ENCODE assay signal across 21 cellular contexts in the genomic region with DNA sequence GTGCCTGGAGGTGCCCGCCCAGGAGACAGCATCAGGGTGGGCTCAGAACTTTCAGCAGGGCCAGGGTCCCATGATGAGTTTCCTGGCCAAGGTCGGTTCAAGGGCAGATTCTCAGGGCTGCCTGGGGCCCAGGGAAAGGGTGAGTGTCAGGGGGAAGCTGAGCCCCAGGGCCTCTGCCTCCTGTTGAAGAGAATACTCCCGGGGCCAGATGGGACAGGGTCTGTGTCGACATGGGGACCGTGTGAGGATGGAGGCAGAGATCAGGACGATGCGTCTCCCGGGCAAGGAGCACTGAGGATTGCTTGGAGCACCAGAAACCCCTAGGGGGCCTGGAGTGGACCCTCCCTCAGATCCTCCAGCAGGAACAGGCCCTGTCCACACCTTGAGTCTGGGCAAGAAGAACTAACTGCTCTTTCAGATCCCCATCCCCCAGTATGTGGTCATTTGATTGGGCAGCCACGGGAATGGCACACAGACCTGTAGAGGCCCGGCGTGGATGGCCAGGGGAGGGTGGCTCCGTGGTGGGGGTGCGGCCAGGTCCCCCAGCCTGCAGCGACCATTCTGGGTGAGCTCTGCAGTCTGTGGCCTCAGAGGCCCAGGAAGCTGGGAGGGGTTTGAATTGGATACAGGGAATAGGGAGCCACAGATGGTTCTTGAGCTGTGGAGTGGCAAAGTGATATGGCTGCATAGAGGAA.
"Had no signal": no experiment of that assay in that cellular context is flagged by ENCODE, and none has a peak within 500 bp of the region (broad histone marks: within the 10 kb centered on the region; RNA-seq: fewer than 3 reads in every experiment).

No MANE protein-coding gene starts in this region.

- H3K27ac Mint-ChIP-seq: activated naive CD4-positive, alpha-beta T cell treated with anti-CD3 and anti-CD28 coated beads for 36 hours; activated naive CD8-positive, alpha-beta T cell treated with anti-CD3 and anti-CD28 coated beads, Interleukin-2, amount 50 U/mL, for 24 hours; activated T-helper 1 cell treated with anti-CD3 and anti-CD28 coated beads, Interleukin-12 subunit alpha, Interleukin-12 subunit beta, Interleukin-2, Interleukin-4 antibody, amounts not matched to agents 30 ng/mL and 10 ng/mL and 1 ng/mL, durations not matched to agents 14 hours and 24 hours and 36 hours; immature natural killer cell; naive B cell; stimulated activated naive CD8-positive, alpha-beta T cell treated with anti-CD3 and anti-CD28 coated beads, Interleukin-15, Interleukin-2, amounts not matched to agents 100 ng/mL and 50 ng/mL, for 24 hours; T-cell had no signal

- H3K4me1 ChIP-seq: heart left ventricle, lower lobe of right lung, right atrium auricular region, upper lobe of right lung had no signal

- H3K4me3 Mint-ChIP-seq: activated naive CD4-positive, alpha-beta T cell treated with anti-CD3 and anti-CD28 coated beads for 36 hours; activated naive CD8-positive, alpha-beta T cell treated with anti-CD3 and anti-CD28 coated beads, Interleukin-2, amount 50 U/mL, for 24 hours; activated T-helper 1 cell treated with anti-CD3 and anti-CD28 coated beads, Interleukin-12 subunit alpha, Interleukin-12 subunit beta, Interleukin-2, Interleukin-4 antibody, amounts not matched to agents 30 ng/mL and 10 ng/mL and 1 ng/mL, durations not matched to agents 14 hours and 24 hours and 36 hours; immature natural killer cell; naive B cell; stimulated activated naive CD8-positive, alpha-beta T cell treated with anti-CD3 and anti-CD28 coated beads, Interleukin-15, Interleukin-2, amounts not matched to agents 100 ng/mL and 50 ng/mL, for 24 hours; T-cell had no signal

- H3K27me3 Mint-ChIP-seq: activated naive CD8-positive, alpha-beta T cell treated with anti-CD3 and anti-CD28 coated beads, Interleukin-2, amount 50 U/mL, for 24 hours; naive B cell; stimulated activated naive CD8-positive, alpha-beta T cell treated with anti-CD3 and anti-CD28 coated beads, Interleukin-15, Interleukin-2, amounts not matched to agents 100 ng/mL and 50 ng/mL, for 24 hours had no signal

- FAIRE-seq: frontal cortex, small intestine had no signal

- H3K36me3 Mint-ChIP-seq: immature natural killer cell, naive B cell, T-cell had no signal

- H3K36me3 ChIP-seq: heart left ventricle, lower lobe of right lung, neutrophil, right atrium auricular region, upper lobe of right lung had no signal

- H3K27ac ChIP-seq: epithelial cell of prostate, heart left ventricle, lower lobe of right lung, neutrophil, right atrium auricular region, SK-N-MC, upper lobe of right lung had no signal

- H3K9me3 ChIP-seq: heart left ventricle, lower lobe of right lung, neutrophil, right atrium auricular region, upper lobe of right lung had no signal

- H3K4me1 Mint-ChIP-seq: activated naive CD8-positive, alpha-beta T cell treated with anti-CD3 and anti-CD28 coated beads, Interleukin-2, amount 50 U/mL, for 24 hours; immature natural killer cell; naive B cell; T-cell had no signal

- DNase-seq: activated CD4-positive, CD25-positive, alpha-beta regulatory T cell treated with anti-CD3 and anti-CD28 coated beads, Interleukin-2, amount 50 U/mL, for 72 hours; activated naive CD4-positive, alpha-beta T cell treated with anti-CD3 and anti-CD28 coated beads for 36 hours; activated naive CD8-positive, alpha-beta T cell treated with anti-CD3 and anti-CD28 coated beads, Interleukin-2, amount 50 U/mL, for 24 hours; cerebellar nuclear complex; dermis blood vessel endothelial cell; immature natural killer cell; left cardiac atrium; lower lobe of right lung; naive B cell; small intestine; T1000 had no signal

- H3K4me3 ChIP-seq: heart left ventricle, lower lobe of right lung, right atrium auricular region, SK-N-MC, upper lobe of right lung had no signal

- H3K9me3 Mint-ChIP-seq: activated naive CD4-positive, alpha-beta T cell treated with anti-CD3 and anti-CD28 coated beads for 36 hours; activated naive CD8-positive, alpha-beta T cell treated with anti-CD3 and anti-CD28 coated beads, Interleukin-2, amount 50 U/mL, for 24 hours; activated T-helper 1 cell treated with anti-CD3 and anti-CD28 coated beads, Interleukin-12 subunit alpha, Interleukin-12 subunit beta, Interleukin-2, Interleukin-4 antibody, amounts not matched to agents 30 ng/mL and 10 ng/mL and 1 ng/mL, durations not matched to agents 14 hours and 24 hours and 36 hours; immature natural killer cell; naive B cell; stimulated activated naive CD8-positive, alpha-beta T cell treated with anti-CD3 and anti-CD28 coated beads, Interleukin-15, Interleukin-2, amounts not matched to agents 100 ng/mL and 50 ng/mL, for 24 hours; T-cell had no signal

- H3K27me3 ChIP-seq: heart left ventricle, neutrophil, right atrium auricular region, upper lobe of right lung had no signal
